Comparison of ENCODE assay signal across 8 cellular contexts in genomic region chr15:58065445-58066041, GRCh38. TPM values are rescaled to one million over a fixed set of nuclear protein-coding genes. Genes with fewer than 3 reads are reported as not detected.
DNase-seq lines count a peak whose midpoint lies in the region; ATAC-seq and TF ChIP-seq lines count a peak whose summit lies in the region.

ALDH1A2 (minus strand) TSS chr15:58065711; CDS start chr15:58065650, 61 bp downstream.

- DNase-seq in EL (peak; percentile 8), WTC11 (ENCODE audit: low spot score) (peak; percentile 50), fibroblast of villous mesenchyme (ENCODE audit: low read depth) (no peak), neural progenitor cell (ENCODE audit: low spot score) (peak; percentile 71), pons (ENCODE audit: low spot score) (no peak)

- peak within 1 kb of the TSS; percentile 99 for H2AFZ ChIP-seq in neural progenitor cell (replicated peaks)

- H3K27me3 ChIP-seq in neural progenitor cell, result peaks cover 76% of the 10 kb centered on the region

- no peak within 1 kb of the TSS for H3K27ac ChIP-seq in neural progenitor cell

- peak within 1 kb of the TSS; percentile 59 for H3K4me3 Mint-ChIP-seq in WTC11
- peak within 1 kb of the TSS; percentile 85 for H3K4me3 Mint-ChIP-seq in neural progenitor cell

- H3K4me1 ChIP-seq in neural progenitor cell, result peaks cover 32% of the 10 kb centered on the region

- TF ChIP-seq POLR2A in GM18505 (IDR thresholded peaks at IDR 0.05; ENCODE audit: borderline replicate concordance, extremely low read depth, insufficient read depth, insufficient read length), result no peak

- H3K4me1 Mint-ChIP-seq in WTC11 (peaks cover 14% of the 10 kb centered on the region), neural progenitor cell (peaks cover 4% of the 10 kb centered on the region)

- CTCF ChIA-PET in WTC11 (lab: Charles Lee), result interaction anchor here (0.6 to 3.9 kb wide), 24 partner anchors 12 to 907 kb away, joined by 3 to 75 read pairs (median 8); partner anchors contain the start of gene POLR2M

- H3K9me3 Mint-ChIP-seq in WTC11 (no peaks in the 10 kb centered on the region), neural progenitor cell (peaks cover 7% of the 10 kb centered on the region)

- ATAC-seq in WTC11 (peak; percentile 61), HG03039 (IDR thresholded peaks at IDR 0.05; ENCODE audit: unreplicated experiment) (no peak), GM18505 (IDR thresholded peaks at IDR 0.05; ENCODE audit: unreplicated experiment) (no peak), HG03432 (IDR thresholded peaks at IDR 0.05; ENCODE audit: unreplicated experiment) (no peak)

- H3K79me2 ChIP-seq in neural progenitor cell (ENCODE audit: low read depth), result peaks cover 38% of the 10 kb centered on the region

- no peaks in the 10 kb centered on the region for H3K9me3 ChIP-seq in neural progenitor cell (ENCODE audit: low read depth)

- H3K9ac ChIP-seq in neural progenitor cell, result no peak within 1 kb of the TSS

- H3K27ac Mint-ChIP-seq in WTC11 (no peak within 1 kb of the TSS), neural progenitor cell (no peak within 1 kb of the TSS)

- peaks cover 18% of the 10 kb centered on the region for H3F3A ChIP-seq in neural progenitor cell (ENCODE audit: low read depth)

- peak within 1 kb of the TSS; percentile 89 for H3K4me2 ChIP-seq in neural progenitor cell

- H3K36me3 Mint-ChIP-seq in WTC11, result no peaks in the 10 kb centered on the region
- H3K36me3 Mint-ChIP-seq in neural progenitor cell, result no peaks in the 10 kb centered on the region

- H3K36me3 ChIP-seq in neural progenitor cell, result no peaks in the 10 kb centered on the region

- H3K27me3 Mint-ChIP-seq in WTC11 (ENCODE audit: low read depth) (peaks cover 93% of the 10 kb centered on the region), neural progenitor cell (ENCODE audit: insufficient read depth, low read depth) (peaks cover 55% of the 10 kb centered on the region)

- POLR2A ChIA-PET in WTC11 (lab: Charles Lee), result interaction anchor here (0.9 kb wide), 1 partner anchor 315 kb away, joined by 7 read pairs; no protein-coding TSS in a partner anchor

- no peaks in the 10 kb centered on the region for H4K20me1 ChIP-seq in neural progenitor cell (ENCODE audit: low read depth)

- H3K4me3 ChIP-seq in fibroblast of villous mesenchyme (ENCODE audit: low read depth, low read length), result peak within 1 kb of the TSS; percentile 53
- peak within 1 kb of the TSS; percentile 60 for H3K4me3 ChIP-seq in neural progenitor cell

- TF ChIP-seq CTCF in WTC11 (IDR thresholded peaks at IDR 0.05) (no peak), fibroblast of villous mesenchyme (IDR thresholded peaks at IDR 0.05; ENCODE audit: insufficient read depth, low read depth, low read length) (no peak), neural progenitor cell (IDR thresholded peaks at IDR 0.05) (no peak)

TF ChIP-seq in WTC11, 78 proteins besides CTCF, POLR2A, EP300 and RAD21 (continues in another document):
- no peak for TF ChIP-seq CREM (CRISPR knock-in tag; IDR thresholded peaks at IDR 0.05)
- TF ChIP-seq MYBL2 (CRISPR knock-in tag; IDR thresholded peaks at IDR 0.05), result no peak
- TF ChIP-seq ZMAT4 (CRISPR knock-in tag; IDR thresholded peaks at IDR 0.05), result no peak
- TF ChIP-seq TCF7 (CRISPR knock-in tag; IDR thresholded peaks at IDR 0.05; ENCODE audit: low read depth), result no peak
- no peak for TF ChIP-seq ZNF396 (CRISPR knock-in tag; IDR thresholded peaks at IDR 0.05; ENCODE audit: borderline replicate concordance)
- no peak for TF ChIP-seq GABPB1 (CRISPR knock-in tag; IDR thresholded peaks at IDR 0.05)
- TF ChIP-seq ZNF416 (CRISPR knock-in tag; IDR thresholded peaks at IDR 0.05), result no peak
- no peak for TF ChIP-seq PRRX2 (CRISPR knock-in tag; IDR thresholded peaks at IDR 0.05)
- TF ChIP-seq, protein P1, sequence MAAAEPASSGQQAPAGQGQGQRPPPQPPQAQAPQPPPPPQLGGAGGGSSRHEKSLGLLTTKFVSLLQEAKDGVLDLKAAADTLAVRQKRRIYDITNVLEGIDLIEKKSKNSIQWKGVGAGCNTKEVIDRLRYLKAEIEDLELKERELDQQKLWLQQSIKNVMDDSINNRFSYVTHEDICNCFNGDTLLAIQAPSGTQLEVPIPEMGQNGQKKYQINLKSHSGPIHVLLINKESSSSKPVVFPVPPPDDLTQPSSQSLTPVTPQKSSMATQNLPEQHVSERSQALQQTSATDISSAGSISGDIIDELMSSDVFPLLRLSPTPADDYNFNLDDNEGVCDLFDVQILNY (CRISPR knock-in tag; IDR thresholded peaks at IDR 0.05), result no peak
- no peak for TF ChIP-seq ZNF532 (CRISPR knock-in tag; IDR thresholded peaks at IDR 0.05; ENCODE audit: borderline replicate concordance)
- TF ChIP-seq, protein P2, sequence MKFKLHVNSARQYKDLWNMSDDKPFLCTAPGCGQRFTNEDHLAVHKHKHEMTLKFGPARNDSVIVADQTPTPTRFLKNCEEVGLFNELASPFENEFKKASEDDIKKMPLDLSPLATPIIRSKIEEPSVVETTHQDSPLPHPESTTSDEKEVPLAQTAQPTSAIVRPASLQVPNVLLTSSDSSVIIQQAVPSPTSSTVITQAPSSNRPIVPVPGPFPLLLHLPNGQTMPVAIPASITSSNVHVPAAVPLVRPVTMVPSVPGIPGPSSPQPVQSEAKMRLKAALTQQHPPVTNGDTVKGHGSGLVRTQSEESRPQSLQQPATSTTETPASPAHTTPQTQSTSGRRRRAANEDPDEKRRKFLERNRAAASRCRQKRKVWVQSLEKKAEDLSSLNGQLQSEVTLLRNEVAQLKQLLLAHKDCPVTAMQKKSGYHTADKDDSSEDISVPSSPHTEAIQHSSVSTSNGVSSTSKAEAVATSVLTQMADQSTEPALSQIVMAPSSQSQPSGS (CRISPR knock-in tag; IDR thresholded peaks at IDR 0.05; ENCODE audit: borderline replicate concordance, low read depth), result no peak
- no peak for TF ChIP-seq TP53 (CRISPR knock-in tag; IDR thresholded peaks at IDR 0.05)
- TF ChIP-seq, protein P3, sequence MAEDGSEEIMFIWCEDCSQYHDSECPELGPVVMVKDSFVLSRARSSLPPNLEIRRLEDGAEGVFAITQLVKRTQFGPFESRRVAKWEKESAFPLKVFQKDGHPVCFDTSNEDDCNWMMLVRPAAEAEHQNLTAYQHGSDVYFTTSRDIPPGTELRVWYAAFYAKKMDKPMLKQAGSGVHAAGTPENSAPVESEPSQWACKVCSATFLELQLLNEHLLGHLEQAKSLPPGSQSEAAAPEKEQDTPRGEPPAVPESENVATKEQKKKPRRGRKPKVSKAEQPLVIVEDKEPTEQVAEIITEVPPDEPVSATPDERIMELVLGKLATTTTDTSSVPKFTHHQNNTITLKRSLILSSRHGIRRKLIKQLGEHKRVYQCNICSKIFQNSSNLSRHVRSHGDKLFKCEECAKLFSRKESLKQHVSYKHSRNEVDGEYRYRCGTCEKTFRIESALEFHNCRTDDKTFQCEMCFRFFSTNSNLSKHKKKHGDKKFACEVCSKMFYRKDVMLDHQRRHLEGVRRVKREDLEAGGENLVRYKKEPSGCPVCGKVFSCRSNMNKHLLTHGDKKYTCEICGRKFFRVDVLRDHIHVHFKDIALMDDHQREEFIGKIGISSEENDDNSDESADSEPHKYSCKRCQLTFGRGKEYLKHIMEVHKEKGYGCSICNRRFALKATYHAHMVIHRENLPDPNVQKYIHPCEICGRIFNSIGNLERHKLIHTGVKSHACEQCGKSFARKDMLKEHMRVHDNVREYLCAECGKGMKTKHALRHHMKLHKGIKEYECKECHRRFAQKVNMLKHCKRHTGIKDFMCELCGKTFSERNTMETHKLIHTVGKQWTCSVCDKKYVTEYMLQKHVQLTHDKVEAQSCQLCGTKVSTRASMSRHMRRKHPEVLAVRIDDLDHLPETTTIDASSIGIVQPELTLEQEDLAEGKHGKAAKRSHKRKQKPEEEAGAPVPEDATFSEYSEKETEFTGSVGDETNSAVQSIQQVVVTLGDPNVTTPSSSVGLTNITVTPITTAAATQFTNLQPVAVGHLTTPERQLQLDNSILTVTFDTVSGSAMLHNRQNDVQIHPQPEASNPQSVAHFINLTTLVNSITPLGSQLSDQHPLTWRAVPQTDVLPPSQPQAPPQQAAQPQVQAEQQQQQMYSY (CRISPR knock-in tag; IDR thresholded peaks at IDR 0.05), result no peak
- no peak for TF ChIP-seq CBFB (CRISPR knock-in tag; IDR thresholded peaks at IDR 0.05; ENCODE audit: low read depth)

RNA-seq across cellular contexts. Expression of gene ALDH1A2, which starts in this region (rescaled TPM):
- total RNA-seq in WTC11 (2021) (1.1 to 1.3 TPM (median 1.2 TPM) in 3 replicates), fibroblast of villous mesenchyme (2.9 and 8.2 TPM in 2 replicates), neural progenitor cell (ENCODE audit: low replicate concordance) (30.8 and 52.5 TPM in 2 replicates)

Comparison
In these comparisons a context has a peak if more than half of its experiments do, and no peak if none do; other contexts are left out.
1. DNase-seq: peak in EL (single experiment), WTC11 (single experiment) and neural progenitor cell (single experiment); none in fibroblast of villous mesenchyme (single experiment) and pons (single experiment).